Comparison of ENCODE assay signal across 1 cellular context in genomic region chr5:54993318-54993717, GRCh38.
TF ChIP-seq lines count a peak whose summit lies in the region.

No MANE protein-coding gene starts in this region.

TF ChIP-seq in IMR-90, 13 proteins besides CTCF, POLR2A, EP300 and RAD21 (continued from another document):
- TF ChIP-seq FOS (IDR thresholded peaks at IDR 0.05; ENCODE audit: low read depth, low read length) (no peak), MAZ (IDR thresholded peaks at IDR 0.05; ENCODE audit: borderline replicate concordance, low read depth, low read length) (no peak), RFX5 (IDR thresholded peaks at IDR 0.05; ENCODE audit: low read depth, low read length) (no peak), MAFK (IDR thresholded peaks at IDR 0.05; ENCODE audit: low read depth, low read length) (no peak), BHLHE40 (IDR thresholded peaks at IDR 0.05; ENCODE audit: low read depth, low read length) (no peak), RCOR1 (IDR thresholded peaks at IDR 0.05; ENCODE audit: insufficient replicate concordance, low read length) (no peak)
